Comparison of ENCODE assay signal across 14 cellular contexts in genomic region chr10:30241422-30242110, GRCh38.
"Had no signal": no experiment of that assay in that cellular context is flagged by ENCODE, and none has a peak within 500 bp of the region (broad histone marks: within the 10 kb centered on the region; RNA-seq: fewer than 3 reads in every experiment).

No MANE protein-coding gene starts in this region.

- H3K4me3 Mint-ChIP-seq: activated B cell treated with CpG ODN at 0.5 μM for 24 hours; activated CD4-positive, alpha-beta T cell treated with anti-CD3 and anti-CD28 coated beads, Interleukin-2, amount 10 ng/mL, durations not matched to agents 7 days and 5 days; activated naive CD8-positive, alpha-beta T cell treated with anti-CD3 and anti-CD28 coated beads, Interleukin-2, amount 10 ng/mL, durations not matched to agents 7 days and 5 days; activated T-helper 1 cell treated with anti-CD3 and anti-CD28 coated beads, Interleukin-12 subunit alpha, Interleukin-12 subunit beta, Interleukin-2, Interleukin-4 antibody, amounts not matched to agents 30 ng/mL and 10 ng/mL and 1 ng/mL, durations not matched to agents 14 hours and 24 hours and 36 hours; brain; immature natural killer cell; nephron progenitor cell had no signal

- H3K36me3 Mint-ChIP-seq: activated naive CD8-positive, alpha-beta T cell treated with anti-CD3 and anti-CD28 coated beads, Interleukin-2, amount 10 ng/mL, durations not matched to agents 7 days and 5 days; brain; immature natural killer cell had no signal

- H3K27me3 ChIP-seq: stomach, testis, upper lobe of left lung had no signal

- H3K27ac ChIP-seq: stomach, testis had no signal

- H3K27ac Mint-ChIP-seq: activated B cell treated with CpG ODN at 0.5 μM for 24 hours; activated CD4-positive, alpha-beta T cell treated with anti-CD3 and anti-CD28 coated beads, Interleukin-2, amount 10 ng/mL, durations not matched to agents 7 days and 5 days; activated naive CD8-positive, alpha-beta T cell treated with anti-CD3 and anti-CD28 coated beads, Interleukin-2, amount 10 ng/mL, durations not matched to agents 7 days and 5 days; activated T-helper 1 cell treated with anti-CD3 and anti-CD28 coated beads, Interleukin-12 subunit alpha, Interleukin-12 subunit beta, Interleukin-2, Interleukin-4 antibody, amounts not matched to agents 30 ng/mL and 10 ng/mL and 1 ng/mL, durations not matched to agents 14 hours and 24 hours and 36 hours; immature natural killer cell; nephron progenitor cell had no signal

- H3K9me3 Mint-ChIP-seq: activated CD4-positive, alpha-beta T cell treated with anti-CD3 and anti-CD28 coated beads, Interleukin-2, amount 10 ng/mL, durations not matched to agents 7 days and 5 days; activated naive CD8-positive, alpha-beta T cell treated with anti-CD3 and anti-CD28 coated beads, Interleukin-2, amount 10 ng/mL, durations not matched to agents 7 days and 5 days; activated T-helper 1 cell treated with anti-CD3 and anti-CD28 coated beads, Interleukin-12 subunit alpha, Interleukin-12 subunit beta, Interleukin-2, Interleukin-4 antibody, amounts not matched to agents 30 ng/mL and 10 ng/mL and 1 ng/mL, durations not matched to agents 14 hours and 24 hours and 36 hours; brain; immature natural killer cell; nephron progenitor cell had no signal

- H3K4me1 Mint-ChIP-seq: activated B cell treated with CpG ODN at 0.5 μM for 24 hours; activated CD4-positive, alpha-beta T cell treated with anti-CD3 and anti-CD28 coated beads, Interleukin-2, amount 10 ng/mL, durations not matched to agents 7 days and 5 days; brain; immature natural killer cell had no signal

- DNase-seq: activated B cell treated with CpG ODN at 0.5 μM for 24 hours; activated naive CD4-positive, alpha-beta T cell; activated naive CD8-positive, alpha-beta T cell treated with anti-CD3 and anti-CD28 coated beads, Interleukin-2, amount 10 ng/mL, durations not matched to agents 7 days and 5 days; cortex of kidney; effector CD8-positive, alpha-beta T cell; nephron progenitor cell; occipital lobe; stomach; testis; upper lobe of left lung had no signal

- H3K9me3 ChIP-seq: stomach, testis, upper lobe of left lung had no signal

- H3K4me3 ChIP-seq: stomach, testis, upper lobe of left lung had no signal

- H3K36me3 ChIP-seq: stomach, upper lobe of left lung had no signal

- H3K4me1 ChIP-seq: stomach, testis had no signal
